29 cellular contexts compared by ENCODE assay signal in the genomic region with DNA sequence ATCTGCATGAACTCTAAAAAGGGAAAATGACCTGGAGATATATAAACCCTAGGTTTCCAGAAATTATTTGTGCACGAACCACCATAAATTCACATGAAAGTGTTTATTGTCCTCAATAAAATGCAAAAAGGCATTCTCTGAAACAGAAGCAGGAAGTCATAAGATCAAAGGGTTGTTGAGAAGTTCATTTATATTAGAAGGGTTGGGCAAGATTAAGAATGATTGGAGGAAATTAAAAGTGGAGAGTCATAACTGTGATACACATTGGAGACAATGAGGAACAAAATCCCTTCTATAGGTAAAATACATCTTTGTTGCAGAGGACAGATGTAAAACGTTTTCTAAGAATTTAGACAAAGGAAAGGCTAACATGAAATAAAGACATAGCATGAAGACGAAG.
"Had no signal": no experiment of that assay in that cellular context is flagged by ENCODE, and none has a peak within 500 bp of the region (broad histone marks: within the 10 kb centered on the region; RNA-seq: fewer than 3 reads in every experiment).

No MANE protein-coding gene starts in this region.

- H3K36me3 ChIP-seq: neural progenitor cell, ovary, right lobe of liver, sigmoid colon, stomach, thoracic aorta, thyroid gland, tibial nerve, upper lobe of left lung, vagina had no signal

- H3K4me1 ChIP-seq: neural progenitor cell, parathyroid adenoma, psoas muscle, right lobe of liver, sigmoid colon, stomach, thyroid gland, tibial nerve, upper lobe of left lung, vagina had no signal

- FAIRE-seq: urothelium cell line had no signal

- DNase-seq: naive thymus-derived CD8-positive, alpha-beta T cell; nephron progenitor cell; occipital lobe; ovary; posterior cingulate gyrus; psoas muscle; right cardiac atrium; right lobe of liver; sigmoid colon; stimulated activated CD4-positive, alpha-beta T cell treated with anti-CD3 and anti-CD28 coated beads, Interleukin-15, amount 100 ng/mL, for 24 hours; stimulated activated CD4-positive, alpha-beta T cell treated with anti-CD3 and anti-CD28 coated beads, Interleukin-2, amount 100 ng/mL, for 24 hours; stimulated activated CD4-positive, alpha-beta T cell treated with anti-CD3 and anti-CD28 coated beads, Interleukin-2, amount 100 ng/mL, for 48 hours; stimulated activated CD4-positive, alpha-beta T cell treated with anti-CD3 and anti-CD28 coated beads, Interleukin-4, amount 100 ng/mL, for 24 hours; stimulated activated naive B cell treated with anti-CD40 and anti-IgM and Interleukin-4, amounts not matched to agents 10 μg/mL and 1 μg/mL and 100 μg/mL, for 72 hours; stimulated activated naive CD4-positive, alpha-beta T cell treated with Interleukin-2 at 50 U/mL for 16 hours; stomach; thyroid gland; trophoblast cell; upper lobe of left lung had no signal

- H3K4me1 Mint-ChIP-seq: naive thymus-derived CD8-positive, alpha-beta T cell; stimulated activated effector memory CD8-positive, alpha-beta T cell treated with anti-CD3 and anti-CD28 coated beads, Interleukin-12 subunit alpha, Interleukin-12 subunit beta, amount 100 ng/mL, for 72 hours; stimulated activated naive B cell treated with anti-CD40 and anti-IgM and Interleukin-4, amounts not matched to agents 10 μg/mL and 1 μg/mL and 100 μg/mL, for 72 hours had no signal

- H3K9me3 ChIP-seq: ovary, psoas muscle, right lobe of liver, sigmoid colon, stomach, thoracic aorta, thyroid gland, upper lobe of left lung, vagina had no signal

- H3K27ac ChIP-seq: neural progenitor cell, ovary, parathyroid adenoma, psoas muscle, right lobe of liver, sigmoid colon, stomach, thoracic aorta, thyroid gland, tibial nerve, upper lobe of left lung, vagina had no signal

- H3K4me3 Mint-ChIP-seq: naive thymus-derived CD8-positive, alpha-beta T cell; natural killer cell treated with Interleukin-12 subunit alpha and Interleukin-12 subunit beta and Interleukin-15 and Interleukin-18, amount 100 ng/mL, for 72 hours; nephron progenitor cell; neural progenitor cell; stimulated activated effector memory CD8-positive, alpha-beta T cell treated with anti-CD3 and anti-CD28 coated beads, Interleukin-12 subunit alpha, Interleukin-12 subunit beta, amount 100 ng/mL, for 72 hours; stimulated activated naive B cell treated with anti-CD40 and anti-IgM and Interleukin-4, amounts not matched to agents 10 μg/mL and 1 μg/mL and 100 μg/mL, for 72 hours; stimulated activated naive CD8-positive, alpha-beta T cell treated with anti-CD3 and anti-CD28 coated beads, Interleukin-15, Interleukin-2, amounts not matched to agents 100 ng/mL and 50 ng/mL, for 24 hours had no signal

- H3K27me3 Mint-ChIP-seq: natural killer cell treated with Interleukin-12 subunit alpha and Interleukin-12 subunit beta and Interleukin-15 and Interleukin-18, amount 100 ng/mL, for 72 hours; progenitor cell of endocrine pancreas; stimulated activated naive B cell treated with anti-CD40 and anti-IgM and Interleukin-4, amounts not matched to agents 10 μg/mL and 1 μg/mL and 100 μg/mL, for 72 hours; stimulated activated naive CD8-positive, alpha-beta T cell treated with anti-CD3 and anti-CD28 coated beads, Interleukin-15, Interleukin-2, amounts not matched to agents 100 ng/mL and 50 ng/mL, for 24 hours had no signal

- H2AFZ ChIP-seq: neural progenitor cell, parathyroid adenoma had no signal

- H3K4me3 ChIP-seq: neural progenitor cell, ovary, psoas muscle, right lobe of liver, sigmoid colon, stomach, thoracic aorta, thyroid gland, tibial nerve, upper lobe of left lung, vagina had no signal

- H3K27ac Mint-ChIP-seq: naive thymus-derived CD8-positive, alpha-beta T cell; natural killer cell treated with Interleukin-12 subunit alpha and Interleukin-12 subunit beta and Interleukin-15 and Interleukin-18, amount 100 ng/mL, for 72 hours; nephron progenitor cell; neural progenitor cell; progenitor cell of endocrine pancreas; stimulated activated effector memory CD8-positive, alpha-beta T cell treated with anti-CD3 and anti-CD28 coated beads, Interleukin-12 subunit alpha, Interleukin-12 subunit beta, amount 100 ng/mL, for 72 hours; stimulated activated naive B cell treated with anti-CD40 and anti-IgM and Interleukin-4, amounts not matched to agents 10 μg/mL and 1 μg/mL and 100 μg/mL, for 72 hours; stimulated activated naive CD8-positive, alpha-beta T cell treated with anti-CD3 and anti-CD28 coated beads, Interleukin-15, Interleukin-2, amounts not matched to agents 100 ng/mL and 50 ng/mL, for 24 hours had no signal

- H3K4me2 ChIP-seq: neural progenitor cell had no signal

- H3K79me2 ChIP-seq: parathyroid adenoma had no signal

- ATAC-seq: naive thymus-derived CD8-positive, alpha-beta T cell; natural killer cell treated with Interleukin-12 subunit alpha and Interleukin-12 subunit beta and Interleukin-15 and Interleukin-18, amount 100 ng/mL, for 72 hours; psoas muscle; right cardiac atrium; right lobe of liver; stimulated activated effector memory CD8-positive, alpha-beta T cell treated with anti-CD3 and anti-CD28 coated beads, Interleukin-12 subunit alpha, Interleukin-12 subunit beta, amount 100 ng/mL, for 72 hours; stimulated activated naive B cell treated with anti-CD40 and anti-IgM and Interleukin-4, amounts not matched to agents 10 μg/mL and 1 μg/mL and 100 μg/mL, for 72 hours had no signal

- H3K36me3 Mint-ChIP-seq: natural killer cell treated with Interleukin-12 subunit alpha and Interleukin-12 subunit beta and Interleukin-15 and Interleukin-18, amount 100 ng/mL, for 72 hours; neural progenitor cell; stimulated activated effector memory CD8-positive, alpha-beta T cell treated with anti-CD3 and anti-CD28 coated beads, Interleukin-12 subunit alpha, Interleukin-12 subunit beta, amount 100 ng/mL, for 72 hours; stimulated activated naive B cell treated with anti-CD40 and anti-IgM and Interleukin-4, amounts not matched to agents 10 μg/mL and 1 μg/mL and 100 μg/mL, for 72 hours had no signal

- H3K27me3 ChIP-seq: neural progenitor cell, ovary, right lobe of liver, sigmoid colon, stomach, thyroid gland, tibial nerve, upper lobe of left lung, vagina had no signal

- H3K9me3 Mint-ChIP-seq: neural progenitor cell; stimulated activated naive B cell treated with anti-CD40 and anti-IgM and Interleukin-4, amounts not matched to agents 10 μg/mL and 1 μg/mL and 100 μg/mL, for 72 hours had no signal
